8 cellular contexts compared by ENCODE assay signal in genomic region chr1:205918955-205919746, GRCh38. TPM values are rescaled to one million over a fixed set of nuclear protein-coding genes. Genes with fewer than 3 reads are reported as not detected.
DNase-seq lines count a peak whose midpoint lies in the region; ATAC-seq, FAIRE-seq and TF ChIP-seq lines count a peak whose summit lies in the region.

No MANE protein-coding gene starts in this region.

- no peaks in the 10 kb centered on the region for H3K27me3 ChIP-seq in right atrium auricular region

- DNase-seq in NCI-H1436 (lab: John Stamatoyannopoulos, UW) (peak; percentile 81), T-helper 1 cell (peak in 4 of 5 donors; percentile 17 to 63 (median 45)), amniotic stem cell (lab: John Stamatoyannopoulos, UW) (peak; percentile 37), right atrium auricular region (ENCODE audit: low spot score) (peak; percentile 91), retinal pigment epithelial cell (ENCODE audit: low read depth) (no peak)

- H3K4me3 ChIP-seq in right atrium auricular region (peak overlapping the region; percentile 28 to 29), retinal pigment epithelial cell (ENCODE audit: low read length) (no peak overlapping the region)

- H3K9me3 ChIP-seq in right atrium auricular region = no peaks in the 10 kb centered on the region

- peak overlapping the region; percentile 83 to 94 for H3K27ac ChIP-seq in right atrium auricular region

- ATAC-seq in GM18502 (IDR thresholded peaks at IDR 0.05; ENCODE audit: poor library complexity, unreplicated experiment) = peak; percentile 59
- ATAC-seq in HG03432 (IDR thresholded peaks at IDR 0.05; ENCODE audit: unreplicated experiment) = no peak

- TF ChIP-seq CTCF in right atrium auricular region (IDR thresholded peaks at IDR 0.05) = peak; percentile 95 to 97
- TF ChIP-seq CTCF in retinal pigment epithelial cell (conservative IDR thresholded peaks at IDR 0.05; ENCODE audit: low read depth, low read length) = peak; percentile 95

- FAIRE-seq in A204.1 (lab: Jason Lieb, UNC) = peak; percentile 6

- peaks cover 0 to 48% of the 10 kb centered on the region in 2 donors for H3K4me1 ChIP-seq in right atrium auricular region

- H3K36me3 ChIP-seq in right atrium auricular region = no peaks in the 10 kb centered on the region

RNA-seq across cellular contexts. Expression of gene SLC26A9, which starts 24.1 kb away (rescaled TPM):
- total RNA-seq in right atrium auricular region = 10 to 100 TPM; 24.4 to 35.4 TPM
